In the genomic region with DNA sequence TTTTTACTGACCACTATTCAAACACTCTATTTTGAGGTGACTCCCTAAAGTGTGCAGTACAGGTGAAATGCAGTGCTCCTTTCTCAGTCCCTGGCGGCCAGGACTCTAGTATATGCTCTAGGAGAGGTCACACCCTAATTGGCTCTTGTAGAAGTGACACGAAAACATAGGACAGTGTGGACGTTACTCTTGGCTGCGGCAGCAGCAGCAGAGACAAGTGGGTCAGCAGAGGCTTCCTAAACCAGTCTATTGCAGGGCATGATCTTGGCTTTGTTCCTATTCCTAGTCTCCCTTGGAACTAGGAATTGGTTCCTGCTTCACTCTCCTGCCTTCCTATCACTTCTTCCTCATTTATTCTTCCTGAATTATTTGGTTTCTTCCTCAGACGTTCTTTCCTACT, we compare ENCODE assay signal across 8 cellular contexts. TPM values are rescaled to one million over a fixed set of nuclear protein-coding genes. Genes with fewer than 3 reads are reported as not detected.
"Had no signal": no experiment of that assay in that cellular context is flagged by ENCODE, and none has a peak within 500 bp of the region (broad histone marks: within the 10 kb centered on the region; RNA-seq: fewer than 3 reads in every experiment).

No MANE protein-coding gene starts in this region.

- ATAC-seq: HCT116 had no signal

- DNase-seq: GM23248, GOT3, H7, HFFc6, IMR-90 had no signal

- H2AFZ ChIP-seq: GM23248 had no signal

- H3K9ac ChIP-seq: GM23248 had no signal

- H3K36me3 ChIP-seq: HAP-1 had no signal

- H3K4me1 ChIP-seq: HAP-1 had no signal

- H3K4me3 ChIP-seq: GM23248, HAP-1 had no signal

- H3K27ac ChIP-seq: GM23248, HL-60 had no signal

- H3K9me3 ChIP-seq: HAP-1 had no signal

RNA-seq across cellular contexts. Expression of a gene that starts 10.1 kb away (rescaled TPM):
- total RNA-seq: GM23248 had no signal
